Comparison of ENCODE assay signal across 17 cellular contexts in the genomic region with DNA sequence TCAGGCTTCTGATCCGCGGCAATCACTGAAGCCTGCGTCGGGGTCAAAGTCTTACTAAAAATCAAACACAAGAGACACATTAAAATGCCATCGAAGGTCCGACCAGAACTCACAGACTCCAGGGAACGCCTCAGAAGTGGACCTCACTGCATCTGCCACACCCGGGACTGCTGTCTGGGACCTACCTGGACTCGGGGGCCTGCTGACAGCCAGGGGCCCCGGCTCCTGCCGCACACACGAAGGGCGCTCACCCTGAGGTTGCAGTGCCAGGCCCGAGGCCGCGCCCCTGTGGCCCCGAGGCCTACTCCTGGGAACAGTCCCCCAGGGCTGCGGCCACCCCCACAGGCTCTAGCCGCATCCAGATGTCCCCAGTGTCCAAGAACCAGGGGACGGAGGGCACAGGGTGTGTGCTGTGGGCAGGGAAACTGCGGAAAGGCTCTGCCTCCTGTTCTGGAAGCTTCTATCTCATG. TPM values are rescaled to one million over a fixed set of nuclear protein-coding genes. Genes with fewer than 3 reads are reported as not detected.
DNase-seq lines count a peak whose midpoint lies in the region; FAIRE-seq and TF ChIP-seq lines count a peak whose summit lies in the region.
"Had no signal": no experiment of that assay in that cellular context is flagged by ENCODE, and none has a peak within 500 bp of the region (broad histone marks: within the 10 kb centered on the region; RNA-seq: fewer than 3 reads in every experiment).

No MANE protein-coding gene starts in this region.

- intact Hi-C loops in kidney (cut with DNase I), result no loop called here

- H3K27me3 Mint-ChIP-seq in activated naive CD4-positive, alpha-beta T cell treated with anti-CD3 and anti-CD28 coated beads, Interleukin-2, amount 10 ng/mL, durations not matched to agents 7 days and 5 days, result no peaks in the 10 kb centered on the region
- H3K27me3 Mint-ChIP-seq: activated CD4-positive, alpha-beta T cell treated with anti-CD3 and anti-CD28 coated beads, Interleukin-2, amount 10 ng/mL, durations not matched to agents 7 days and 5 days had no signal

- peaks cover 23% of the 10 kb centered on the region for H3K36me3 Mint-ChIP-seq in activated naive CD4-positive, alpha-beta T cell treated with anti-CD3 and anti-CD28 coated beads, Interleukin-2, amount 10 ng/mL, durations not matched to agents 7 days and 5 days

- TF ChIP-seq CTCF in RWPE1 (conservative IDR thresholded peaks at IDR 0.05; ENCODE audit: low read depth) (no peak), kidney (IDR thresholded peaks at IDR 0.05; ENCODE audit: borderline replicate concordance, extremely low read depth, insufficient read depth) (no peak)

- WGBS in small intestine, 3 donors, result 28 to 65% (median 44%) methylated on average over 19 to 21 of the region's 21 CpGs

- H3K9me3 Mint-ChIP-seq in activated naive CD4-positive, alpha-beta T cell treated with anti-CD3 and anti-CD28 coated beads, Interleukin-2, amount 10 ng/mL, durations not matched to agents 7 days and 5 days, result no peaks in the 10 kb centered on the region
- H3K9me3 Mint-ChIP-seq: activated CD4-positive, alpha-beta T cell treated with anti-CD3 and anti-CD28 coated beads, Interleukin-2, amount 10 ng/mL, durations not matched to agents 7 days and 5 days; H9 had no signal

- CTCF ChIA-PET in activated naive CD4-positive, alpha-beta T cell treated with anti-CD3 and anti-CD28 coated beads, Interleukin-2, amount 10 ng/mL, durations not matched to agents 7 days and 5 days (lab: Charles Lee), result no interaction called here
- CTCF ChIA-PET in RWPE1 (lab: Yijun Ruan, JAX), result no interaction called here

- H3K27ac ChIP-seq in RWPE1, result peak overlapping the region; percentile 6
- no peak overlapping the region for H3K27ac ChIP-seq in kidney (ENCODE audit: low read depth in 2 of 2, low read length in 2 of 2)
- peak overlapping the region; percentile 1 to 3 for H3K27ac ChIP-seq in small intestine (ENCODE audit: low read depth in 1 of 2, low read length in 1 of 2)
- H3K27ac ChIP-seq: C4-2B, stomach had no signal

- no peak for FAIRE-seq in kidney (lab: Jason Lieb, UNC)
- FAIRE-seq in small intestine (lab: Jason Lieb, UNC), result no peak
- FAIRE-seq: colon, G401.6 had no signal

- H3K4me3 Mint-ChIP-seq in activated naive CD4-positive, alpha-beta T cell treated with anti-CD3 and anti-CD28 coated beads, Interleukin-2, amount 10 ng/mL, durations not matched to agents 7 days and 5 days, result no peak overlapping the region
- H3K4me3 Mint-ChIP-seq: activated CD4-positive, alpha-beta T cell treated with anti-CD3 and anti-CD28 coated beads, Interleukin-2, amount 10 ng/mL, durations not matched to agents 7 days and 5 days; H9 had no signal

- no peak for DNase-seq in activated naive CD4-positive, alpha-beta T cell treated with anti-CD3 and anti-CD28 coated beads, Interleukin-2, amount 10 ng/mL, durations not matched to agents 7 days and 5 days
- DNase-seq in activated naive CD4-positive, alpha-beta T cell (lab: John Stamatoyannopoulos, UW), result no peak
- DNase-seq in RWPE1 (ENCODE audit: low spot score) (no peak), kidney (peak; percentile 69), small intestine (peak; percentile 78), putamen (ENCODE audit: low spot score) (no peak), anterior cingulate cortex (lab: John Stamatoyannopoulos, UW) (no peak)
- DNase-seq in stimulated activated CD4-positive, alpha-beta T cell treated with anti-CD3 and anti-CD28 coated beads, Interleukin-4, amount 100 ng/mL, for 4 hours, result no peak
- DNase-seq: activated CD4-positive, alpha-beta T cell treated with anti-CD3 and anti-CD28 coated beads, Interleukin-2, amount 10 ng/mL, durations not matched to agents 7 days and 5 days; activated naive CD4-positive, alpha-beta T cell treated with Interleukin-2 at 50 U/mL for 16 hours; H9; NCI-H510A; stomach; SW 1271 had no signal

- H3K4me1 ChIP-seq in kidney (ENCODE audit: control insufficient read depth in 1 of 2, insufficient read depth in 1 of 2, low read depth in 1 of 2, low read length in 2 of 2) (peaks cover 17 to 43% of the 10 kb centered on the region in 2 donors), small intestine (ENCODE audit: control insufficient read depth in 2 of 2, insufficient read depth in 1 of 2, low read depth in 1 of 2, low read length in 1 of 2) (peaks cover 17 to 18% of the 10 kb centered on the region in 2 donors)

- H3K36me3 ChIP-seq in kidney (ENCODE audit: control insufficient read depth in 1 of 2, insufficient read depth in 2 of 2, low read length in 2 of 2) (peaks cover 10 to 20% of the 10 kb centered on the region in 2 donors), small intestine (ENCODE audit: control insufficient read depth in 2 of 2, insufficient read depth in 2 of 2, low read length in 2 of 2) (peaks cover 6 to 9% of the 10 kb centered on the region in 2 donors)

- H3K27me3 ChIP-seq in small intestine (ENCODE audit: control insufficient read depth in 2 of 2, insufficient read depth in 2 of 2, low read length in 2 of 2), result no peaks in the 10 kb centered on the region
- H3K27me3 ChIP-seq: stomach had no signal

- H3K9me3 ChIP-seq in kidney (ENCODE audit: control insufficient read depth in 1 of 2, low read length in 2 of 2) (no peaks in the 10 kb centered on the region), small intestine (ENCODE audit: control insufficient read depth, low read depth) (no peaks in the 10 kb centered on the region)
- H3K9me3 ChIP-seq: stomach had no signal

- H3K9ac ChIP-seq in kidney (ENCODE audit: low read length in 2 of 2), result no peak overlapping the region

- POLR2A ChIA-PET in RWPE1 (lab: Yijun Ruan, JAX; ENCODE audit: low non-redundant PET), result no interaction called here

- H3K27ac Mint-ChIP-seq in activated naive CD4-positive, alpha-beta T cell treated with anti-CD3 and anti-CD28 coated beads, Interleukin-2, amount 10 ng/mL, durations not matched to agents 7 days and 5 days, result peak overlapping the region; percentile 37
- H3K27ac Mint-ChIP-seq: activated CD4-positive, alpha-beta T cell treated with anti-CD3 and anti-CD28 coated beads, Interleukin-2, amount 10 ng/mL, durations not matched to agents 7 days and 5 days had no signal

- H3K4me1 Mint-ChIP-seq in activated naive CD4-positive, alpha-beta T cell treated with anti-CD3 and anti-CD28 coated beads, Interleukin-2, amount 10 ng/mL, durations not matched to agents 7 days and 5 days, result peaks cover 32% of the 10 kb centered on the region

- no peak overlapping the region for H3K4me3 ChIP-seq in kidney (ENCODE audit: low read length in 2 of 2)
- no peak overlapping the region for H3K4me3 ChIP-seq in small intestine (ENCODE audit: low read depth in 1 of 2, low read length in 2 of 2)
- H3K4me3 ChIP-seq: stomach had no signal

RNA-seq across cellular contexts. Expression of a gene that starts 7.4 kb away (rescaled TPM):
- 170 TPM for total RNA-seq in kidney
- polyA plus RNA-seq in kidney (ENCODE audit: insufficient read depth, low read depth, low replicate concordance) (96.1 TPM), small intestine (100 to 1,000 TPM in 2 of 3 donors, 10 to 100 TPM in 1; 88.6 to 144 (median 128) TPM)

RNA-seq across cellular contexts. Expression of a gene that starts 48.2 kb away (rescaled TPM):
- 75.2 TPM for total RNA-seq in kidney
- polyA plus RNA-seq in kidney (ENCODE audit: insufficient read depth, low read depth, low replicate concordance) (65.0 TPM), small intestine (10 to 100 TPM; 62.1 to 97.1 (median 69.4) TPM)

Comparison
In these comparisons a context has a peak if more than half of its experiments do, and no peak if none do; other contexts are left out.
1. DNase-seq: peak in kidney (single experiment) and small intestine (single experiment); none in activated naive CD4-positive, alpha-beta T cell treated with anti-CD3 and anti-CD28 coated beads, Interleukin-2, amount 10 ng/mL, durations not matched to agents 7 days and 5 days (single experiment), activated naive CD4-positive, alpha-beta T cell (0 of 4), RWPE1 (single experiment), stimulated activated CD4-positive, alpha-beta T cell treated with anti-CD3 and anti-CD28 coated beads, Interleukin-4, amount 100 ng/mL, for 4 hours (0 of 2), putamen (single experiment) and anterior cingulate cortex (0 of 58).
2. H3K27ac ChIP-seq: peak in RWPE1 (single experiment) and small intestine (2 of 2); none in kidney (0 of 2).